Comparison of ENCODE assay signal across 30 cellular contexts in genomic region chr10:132595850-132596249, GRCh38. TPM values are rescaled to one million over a fixed set of nuclear protein-coding genes. Genes with fewer than 3 reads are reported as not detected.
DNase-seq lines count a peak whose midpoint lies in the region; ATAC-seq and TF ChIP-seq lines count a peak whose summit lies in the region.
"Had no signal": no experiment of that assay in that cellular context is flagged by ENCODE, and none has a peak within 500 bp of the region (broad histone marks: within the 10 kb centered on the region; RNA-seq: fewer than 3 reads in every experiment).

No MANE protein-coding gene starts in this region.

- H3K27me3 ChIP-seq in adipocyte (replicated peaks; ENCODE audit: control insufficient read depth, insufficient read depth, low read length): no peaks in the 10 kb centered on the region
- H3K27me3 ChIP-seq in GM23338 (ENCODE audit: insufficient read depth): no peaks in the 10 kb centered on the region
- H3K27me3 ChIP-seq: heart left ventricle had no signal

- peaks cover 13% of the 10 kb centered on the region for H3K27me3 Mint-ChIP-seq in GM23338 (ENCODE audit: insufficient read depth, low read depth, poor library complexity)
- H3K27me3 Mint-ChIP-seq: activated CD4-positive, alpha-beta memory T cell treated with anti-CD3 and anti-CD28 coated beads, Interleukin-2, amount 10 ng/mL, durations not matched to agents 7 days and 5 days; activated T-helper 17 cell treated with anti-CD3 and anti-CD28 coated beads, Interleukin-2, amount 50 U/mL, for 72 hours had no signal

- H3K4me3 ChIP-seq in adipocyte (ENCODE audit: low read length): no peak overlapping the region
- no peak overlapping the region for H3K4me3 ChIP-seq in fibroblast of villous mesenchyme (ENCODE audit: low read depth, low read length)
- no peak overlapping the region for H3K4me3 ChIP-seq in GM23338
- H3K4me3 ChIP-seq: heart left ventricle, lung had no signal

- H3F3A ChIP-seq in GM23338 (replicated peaks; ENCODE audit: low read depth): no peaks in the 10 kb centered on the region

- peaks cover 7% of the 10 kb centered on the region for H4K20me1 ChIP-seq in GM23338 (replicated peaks; ENCODE audit: insufficient read depth)

- DNase-seq in H4 (ENCODE audit: low spot score): peak; percentile 38
- peak; percentile 68 for DNase-seq in adipocyte (ENCODE audit: low read depth)
- DNase-seq in fibroblast of villous mesenchyme (ENCODE audit: low read depth): peak; percentile 41
- peak; percentile 37 for DNase-seq in smooth muscle cell of the brain vasculature (ENCODE audit: low read depth, low spot score)
- no peak for DNase-seq in GM23338 (ENCODE audit: low spot score)
- DNase-seq in KG1 (lab: John Stamatoyannopoulos, UW): no peak
- DNase-seq: activated CD4-positive, alpha-beta memory T cell treated with anti-CD3 and anti-CD28 coated beads, Interleukin-2, amount 10 ng/mL, durations not matched to agents 7 days and 5 days; activated CD4-positive, CD25-positive, alpha-beta regulatory T cell treated with anti-CD3 and anti-CD28 coated beads, Interleukin-2, amount 50 U/mL, for 72 hours; aorta; Caco-2; central memory CD4-positive, alpha-beta T cell; DMS79 treated with DMSO at 0.1 percent for 48 hours; heart left ventricle; kidney glomerular epithelial cell; NCI-H1436; NCI-H2081 treated with DMSO at 0.1 percent for 48 hours; NCI-H345; NCI-H748 treated with DMSO at 0.1 percent for 48 hours; stimulated activated CD4-positive, alpha-beta T cell treated with anti-CD3 and anti-CD28 coated beads, Interleukin-15, amount 100 ng/mL, for 24 hours; stimulated activated naive CD4-positive, alpha-beta T cell had no signal

- H3K9me2 ChIP-seq in GM23338 (ENCODE audit: insufficient read depth): no peaks in the 10 kb centered on the region

- no peak overlapping the region for H2AFZ ChIP-seq in GM23338

- ATAC-seq in GM23338 (no peak), GM21717 (IDR thresholded peaks at IDR 0.05; ENCODE audit: unreplicated experiment) (no peak)
- ATAC-seq: activated naive CD4-positive, alpha-beta T cell treated with anti-CD3 and anti-CD28 coated beads, Interleukin-2, amount 50 U/mL, for 72 hours; activated T-helper 17 cell treated with anti-CD3 and anti-CD28 coated beads, Interleukin-2, amount 50 U/mL, for 72 hours; HCT116 had no signal

- H3K4me1 Mint-ChIP-seq in GM23338: peaks cover 10% of the 10 kb centered on the region

- H3K27ac ChIP-seq in GM23338 (ENCODE audit: low read depth): no peak overlapping the region
- H3K27ac ChIP-seq: epithelial cell of prostate, heart left ventricle, KMS-11, RWPE1 had no signal

- peaks cover 28% of the 10 kb centered on the region for H3K9me3 Mint-ChIP-seq in GM23338

- TF ChIP-seq CTCF in fibroblast of villous mesenchyme (IDR thresholded peaks at IDR 0.05; ENCODE audit: insufficient read depth, low read depth, low read length): no peak
- TF ChIP-seq CTCF in GM23338 (conservative IDR thresholded peaks at IDR 0.05; ENCODE audit: low read depth in 2 of 2): no peak

- peaks cover 19% of the 10 kb centered on the region; the same call in 1 of the 2 replicates for H3K79me2 ChIP-seq in GM23338 (replicated peaks; ENCODE audit: insufficient read depth)

- H3K9ac ChIP-seq in adipocyte (ENCODE audit: low read length): no peak overlapping the region
- H3K9ac ChIP-seq: KMS-11 had no signal

- H3K4me1 ChIP-seq in adipocyte (ENCODE audit: control insufficient read depth, insufficient read depth, low read length) (peaks cover 14% of the 10 kb centered on the region), GM23338 (ENCODE audit: insufficient read depth) (no peaks in the 10 kb centered on the region)

- H3K36me3 ChIP-seq in adipocyte (ENCODE audit: control insufficient read depth, insufficient read depth, low read length, severe bottlenecking) (no peaks in the 10 kb centered on the region), GM23338 (ENCODE audit: insufficient read depth) (peaks cover 4% of the 10 kb centered on the region; the same call in 1 of the 2 replicates)
- H3K36me3 ChIP-seq: heart left ventricle had no signal

- no peak overlapping the region for H3K27ac Mint-ChIP-seq in GM23338
- H3K27ac Mint-ChIP-seq: activated CD4-positive, alpha-beta memory T cell treated with anti-CD3 and anti-CD28 coated beads, Interleukin-2, amount 10 ng/mL, durations not matched to agents 7 days and 5 days; activated naive CD4-positive, alpha-beta T cell treated with anti-CD3 and anti-CD28 coated beads, Interleukin-2, amount 50 U/mL, for 72 hours; activated T-helper 17 cell treated with anti-CD3 and anti-CD28 coated beads, Interleukin-2, amount 50 U/mL, for 72 hours; T-helper 1 cell treated with Interleukin-12 subunit alpha and Interleukin-12 subunit beta and Interleukin-4 antibody, amounts not matched to agents 30 μg/mL and 1 μg/mL, for 36 hours had no signal

- peaks cover 15% of the 10 kb centered on the region for H3K36me3 Mint-ChIP-seq in GM23338 (ENCODE audit: low read depth)

- peaks cover 7% of the 10 kb centered on the region for H3K9me3 ChIP-seq in adipocyte (ENCODE audit: control insufficient read depth, low read length)

- no peak overlapping the region for H3K4me3 Mint-ChIP-seq in GM23338
- H3K4me3 Mint-ChIP-seq: activated CD4-positive, alpha-beta memory T cell treated with anti-CD3 and anti-CD28 coated beads, Interleukin-2, amount 10 ng/mL, durations not matched to agents 7 days and 5 days; activated T-helper 17 cell treated with anti-CD3 and anti-CD28 coated beads, Interleukin-2, amount 50 U/mL, for 72 hours; neural crest cell; T-helper 1 cell treated with Interleukin-12 subunit alpha and Interleukin-12 subunit beta and Interleukin-4 antibody, amounts not matched to agents 30 μg/mL and 1 μg/mL, for 36 hours had no signal

- no peak overlapping the region for H3K4me2 ChIP-seq in GM23338
- H3K4me2 ChIP-seq: KMS-11 had no signal

TF ChIP-seq in GM23338, 12 proteins besides CTCF, POLR2A, EP300 and RAD21:
- TF ChIP-seq EZH2phosphoT487 (IDR thresholded peaks at IDR 0.05; ENCODE audit: unreplicated experiment) (no peak), JUNB (IDR thresholded peaks at IDR 0.05; ENCODE audit: unreplicated experiment) (no peak), REST (IDR thresholded peaks at IDR 0.05; ENCODE audit: unreplicated experiment) (no peak)

RNA-seq across cellular contexts. Expression of gene INPP5A, which starts 58.3 kb away (rescaled TPM):
- 15.8 and 21.0 TPM in 2 replicates for total RNA-seq in H4 (2014; rRNA removed; shearing (Covaris generic))
- total RNA-seq in fibroblast of villous mesenchyme: 33.2 and 36.7 TPM in 2 replicates
- total RNA-seq in GM23338 (2014; rRNA removed; shearing (Covaris generic)): 40.6 and 42.5 TPM in 2 replicates
- 5.6 and 5.9 TPM in 2 replicates for polyA plus RNA-seq in GM23338 (2016; fragmentation: Nextera tagmentation; extraction: Ambion mirVana)

Comparison
In these comparisons a context has a peak if more than half of its experiments do, and no peak if none do; other contexts are left out.
1. DNase-seq: peak in H4 (single experiment), adipocyte (single experiment), fibroblast of villous mesenchyme (single experiment) and smooth muscle cell of the brain vasculature (single experiment); none in GM23338 (single experiment) and KG1 (single experiment).